Comparison of ENCODE assay signal across 1 cellular context in the genomic region with DNA sequence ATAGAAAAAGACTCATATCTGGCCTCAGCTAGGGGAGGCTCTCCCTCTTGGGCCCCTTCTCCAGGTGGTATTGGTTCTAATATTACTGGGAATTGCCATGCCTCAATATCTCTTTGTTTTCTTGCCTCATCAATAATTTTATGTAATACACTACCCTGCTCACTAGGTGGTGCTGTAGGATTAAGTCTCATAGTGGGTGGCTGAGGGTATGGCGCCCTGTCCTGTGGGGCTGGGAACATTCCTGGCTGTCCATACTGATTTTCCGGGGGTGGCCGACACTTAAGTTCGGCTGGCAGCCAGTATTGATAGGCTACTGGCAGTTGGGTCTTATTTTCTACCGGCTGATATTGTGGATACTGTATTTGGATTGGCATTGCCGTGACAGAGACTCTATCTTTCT.
TF ChIP-seq lines count a peak whose summit lies in the region.

No MANE protein-coding gene starts in this region.

TF ChIP-seq in H1, 55 proteins besides CTCF, POLR2A, EP300 and RAD21:
- TF ChIP-seq BACH1 (IDR thresholded peaks at IDR 0.05; ENCODE audit: low read length) (no peak), BRCA1 (IDR thresholded peaks at IDR 0.05; ENCODE audit: low read depth, low read length) (no peak), SP1 (IDR thresholded peaks at IDR 0.05; ENCODE audit: low read depth, low read length) (no peak), EGR1 (IDR thresholded peaks at IDR 0.05; ENCODE audit: borderline replicate concordance, low read depth, low read length) (no peak), EZH2 (IDR thresholded peaks at IDR 0.05; ENCODE audit: low read depth, low read length, severe bottlenecking) (no peak), CHD1 (IDR thresholded peaks at IDR 0.05; ENCODE audit: low read depth, low read length) (no peak), E2F6 (IDR thresholded peaks at IDR 0.05) (no peak), GTF2F1 (IDR thresholded peaks at IDR 0.05; ENCODE audit: borderline replicate concordance, low read depth, low read length) (no peak), CREB1 (IDR thresholded peaks at IDR 0.05) (0 out of 2 replicates have a peak, but pooled peaks have one; percentile 8), YY1 (IDR thresholded peaks at IDR 0.05; ENCODE audit: low read depth, low read length) (0 out of 2 replicates have a peak, but pooled peaks have one; percentile 28), TEAD4 (IDR thresholded peaks at IDR 0.05; ENCODE audit: low read depth, low read length) (peak; percentile 69)
